In the genomic region with DNA sequence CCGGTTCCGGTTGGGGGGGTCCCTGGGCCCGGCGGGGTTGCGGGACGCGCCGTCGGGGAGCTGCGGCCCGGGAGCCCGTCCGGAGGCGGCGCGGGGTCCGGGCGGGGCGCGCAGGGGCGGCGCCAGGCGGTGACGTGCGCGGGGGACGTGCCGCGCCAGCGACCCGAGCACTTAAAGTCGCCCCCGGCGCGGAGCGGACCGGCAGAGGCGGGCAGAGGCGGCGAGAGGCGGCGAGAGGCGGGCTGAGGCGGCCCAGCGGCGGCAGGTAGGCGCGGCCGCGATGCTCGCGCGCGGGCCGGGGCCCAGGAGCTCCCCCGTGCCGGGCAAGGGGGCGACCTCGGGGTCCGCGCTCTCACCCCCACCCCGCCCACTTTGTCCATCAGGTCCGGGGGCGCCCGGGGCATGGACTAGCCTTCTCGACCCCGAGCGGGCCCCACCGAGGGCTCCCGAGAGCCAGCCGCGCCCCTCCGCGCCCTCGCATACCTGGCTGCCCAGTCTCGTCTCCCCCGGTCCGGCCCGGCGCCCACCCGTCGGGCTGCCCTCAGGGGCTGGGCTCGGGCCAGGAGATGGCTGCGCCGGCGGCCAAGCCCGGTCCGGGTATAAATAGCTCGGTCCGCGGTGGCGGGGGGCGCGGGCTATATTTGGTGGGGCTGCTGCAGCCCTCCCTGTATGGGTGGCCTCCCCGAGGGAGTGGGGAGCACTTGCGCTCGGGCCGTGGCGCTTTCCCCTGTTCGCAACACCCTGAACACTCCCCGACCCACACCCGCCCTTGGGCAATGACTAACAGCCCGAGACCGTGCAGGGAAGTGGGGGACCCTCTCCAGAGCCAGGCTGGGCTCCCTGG, we compare ENCODE assay signal across 8 cellular contexts. TPM values are rescaled to one million over a fixed set of nuclear protein-coding genes. Genes with fewer than 3 reads are reported as not detected.
DNase-seq lines count a peak whose midpoint lies in the region; ATAC-seq and TF ChIP-seq lines count a peak whose summit lies in the region.

Gene SLC16A3, plus strand, starts transcription at position 201 of the 844 bp plus-strand sequence. CDS start 6,967 bp downstream, outside the sequence.

- H3K9ac ChIP-seq in GM23248, result peak within 1 kb of the TSS; percentile 94

- H3K4me1 ChIP-seq in GM23248 (ENCODE audit: insufficient read depth) (peaks cover 3% of the 10 kb centered on the region), mononuclear cell (ENCODE audit: insufficient read depth, low read length) (peaks cover 70% of the 10 kb centered on the region)

- H2AFZ ChIP-seq in GM23248, result peak within 1 kb of the TSS; percentile 65

- ATAC-seq in activated CD8-positive, alpha-beta T cell treated with anti-CD3 and anti-CD28 coated beads, Interleukin-2, amount 10 ng/mL, durations not matched to agents 7 days and 5 days, result peak; percentile 56
- no peak for ATAC-seq in GM19328 (IDR thresholded peaks at IDR 0.05; ENCODE audit: unreplicated experiment)

- 7 to 12% methylated on average over 33 to 62 of the region's 104 CpGs for WGBS in GM23248 (ENCODE audit: low coverage in 1 of 2, low lambda C conversion rate in 2 of 2, missing lambda C conversion rate in 2 of 2), 2 experiments

- in situ Hi-C loops in GM23248 (cut with MboI), result no loop called here

- DNase-seq in GF-D8 (lab: John Stamatoyannopoulos, UW), result peak; percentile 16
- peak; percentile 90 for DNase-seq in GM23248
- peak; percentile 72 for DNase-seq in NAMALWA (ENCODE audit: low spot score)
- peak; percentile 80 for DNase-seq in activated CD8-positive, alpha-beta T cell treated with anti-CD3 and anti-CD28 coated beads, Interleukin-2, amount 10 ng/mL, durations not matched to agents 7 days and 5 days
- DNase-seq in endothelial cell (ENCODE audit: low spot score), result peak; percentile 62
- DNase-seq in substantia nigra (lab: John Stamatoyannopoulos, UW), result peak in 13 of 49 donors; percentile 22 to 88 (median 45)

- H3K36me3 Mint-ChIP-seq in activated CD8-positive, alpha-beta T cell treated with anti-CD3 and anti-CD28 coated beads, Interleukin-2, amount 10 ng/mL, durations not matched to agents 7 days and 5 days (ENCODE audit: low read depth), result peaks cover 14% of the 10 kb centered on the region
- H3K36me3 Mint-ChIP-seq in endothelial cell (ENCODE audit: low read depth, unreplicated experiment), result no peaks in the 10 kb centered on the region

- H3K4me3 Mint-ChIP-seq in activated CD8-positive, alpha-beta T cell treated with anti-CD3 and anti-CD28 coated beads, Interleukin-2, amount 10 ng/mL, durations not matched to agents 7 days and 5 days, result peak within 1 kb of the TSS; percentile 95
- peak within 1 kb of the TSS; percentile 90 for H3K4me3 Mint-ChIP-seq in endothelial cell (ENCODE audit: unreplicated experiment)

- H3K79me2 ChIP-seq in GM23248 (ENCODE audit: insufficient read depth), result peaks cover 50% of the 10 kb centered on the region

- peak within 1 kb of the TSS; percentile 92 for H3K27ac Mint-ChIP-seq in activated CD8-positive, alpha-beta T cell treated with anti-CD3 and anti-CD28 coated beads, Interleukin-2, amount 10 ng/mL, durations not matched to agents 7 days and 5 days
- H3K27ac Mint-ChIP-seq in endothelial cell (ENCODE audit: unreplicated experiment), result peak within 1 kb of the TSS; percentile 78

- H3K27me3 Mint-ChIP-seq in activated CD8-positive, alpha-beta T cell treated with anti-CD3 and anti-CD28 coated beads, Interleukin-2, amount 10 ng/mL, durations not matched to agents 7 days and 5 days (ENCODE audit: low read depth), result no peaks in the 10 kb centered on the region
- peaks cover 2% of the 10 kb centered on the region for H3K27me3 Mint-ChIP-seq in endothelial cell (ENCODE audit: unreplicated experiment)

- H3K27me3 ChIP-seq in GM23248 (replicated peaks; ENCODE audit: insufficient read depth) (no peaks in the 10 kb centered on the region), mononuclear cell (ENCODE audit: insufficient read depth, low read length) (no peaks in the 10 kb centered on the region)

- H3F3A ChIP-seq in GM23248 (ENCODE audit: insufficient read depth), result no peaks in the 10 kb centered on the region

- H4K20me1 ChIP-seq in GM23248 (ENCODE audit: insufficient read depth), result no peaks in the 10 kb centered on the region

- CTCF ChIA-PET in activated CD8-positive, alpha-beta T cell treated with anti-CD3 and anti-CD28 coated beads, Interleukin-2, amount 10 ng/mL, durations not matched to agents 7 days and 5 days (lab: Charles Lee), result interaction anchor here (1.9 kb wide), 1 partner anchor 23 kb away, joined by 7 read pairs; no protein-coding TSS in a partner anchor

- H3K27ac ChIP-seq in GM23248 (peak within 1 kb of the TSS; percentile 71), substantia nigra (ENCODE audit: low read depth, low read length, poor library complexity, severe bottlenecking) (peak within 1 kb of the TSS; percentile 70)

- no peaks in the 10 kb centered on the region for H3K9me3 Mint-ChIP-seq in activated CD8-positive, alpha-beta T cell treated with anti-CD3 and anti-CD28 coated beads, Interleukin-2, amount 10 ng/mL, durations not matched to agents 7 days and 5 days (ENCODE audit: insufficient read depth)
- no peaks in the 10 kb centered on the region for H3K9me3 Mint-ChIP-seq in endothelial cell (ENCODE audit: unreplicated experiment)

- POLR2A ChIA-PET in activated CD8-positive, alpha-beta T cell treated with anti-CD3 and anti-CD28 coated beads, Interleukin-2, amount 10 ng/mL, durations not matched to agents 7 days and 5 days (lab: Charles Lee), result interaction anchor here (0.7 to 1.8 kb wide), 16 partner anchors 9 to 199 kb away, joined by 3 to 7 read pairs (median 4); partner anchors contain the start of genes CD7, CSNK1D and DCXR

- H3K4me2 ChIP-seq in GM23248 (ENCODE audit: unreplicated experiment), result peak within 1 kb of the TSS; percentile 77

- TF ChIP-seq CTCF in endothelial cell (IDR thresholded peaks at IDR 0.05; ENCODE audit: unreplicated experiment), result no peak

- H3K9me2 ChIP-seq in GM23248 (ENCODE audit: insufficient read depth), result no peaks in the 10 kb centered on the region

- H3K4me3 ChIP-seq in GM23248 (peak within 1 kb of the TSS; percentile 98), mononuclear cell (ENCODE audit: low read length) (peak within 1 kb of the TSS; percentile 68)

- peaks cover 20% of the 10 kb centered on the region for H3K4me1 Mint-ChIP-seq in activated CD8-positive, alpha-beta T cell treated with anti-CD3 and anti-CD28 coated beads, Interleukin-2, amount 10 ng/mL, durations not matched to agents 7 days and 5 days (ENCODE audit: low read depth)
- peaks cover 5% of the 10 kb centered on the region for H3K4me1 Mint-ChIP-seq in endothelial cell (ENCODE audit: unreplicated experiment)

- H3K36me3 ChIP-seq in GM23248 (ENCODE audit: low read depth), result no peaks in the 10 kb centered on the region

- H3K9me3 ChIP-seq in GM23248 (ENCODE audit: low read depth), result no peaks in the 10 kb centered on the region
- no peaks in the 10 kb centered on the region for H3K9me3 ChIP-seq in mononuclear cell (ENCODE audit: low read depth, low read length)

RNA-seq across cellular contexts. Expression of gene SLC16A3, which starts in this region (rescaled TPM):
- total RNA-seq in GM23248 (2014; rRNA removed; shearing (Covaris generic)), result 550 and 595 TPM in 2 replicates
- polyA plus RNA-seq in GM23248 (2016; fragmentation: Nextera tagmentation; extraction: Ambion mirVana), result 95.5 and 97.7 TPM in 2 replicates
- 100 to 1,000 TPM; 257 to 264 TPM for total RNA-seq in activated CD8-positive, alpha-beta T cell treated with anti-CD3 and anti-CD28 coated beads, Interleukin-2, amount 10 ng/mL, durations not matched to agents 7 days and 5 days
- total RNA-seq in endothelial cell (ENCODE audit: unreplicated experiment), result 76.2 TPM
- 105 TPM for total RNA-seq in mononuclear cell
